Comparison of ENCODE assay signal across 29 cellular contexts in the genomic region with DNA sequence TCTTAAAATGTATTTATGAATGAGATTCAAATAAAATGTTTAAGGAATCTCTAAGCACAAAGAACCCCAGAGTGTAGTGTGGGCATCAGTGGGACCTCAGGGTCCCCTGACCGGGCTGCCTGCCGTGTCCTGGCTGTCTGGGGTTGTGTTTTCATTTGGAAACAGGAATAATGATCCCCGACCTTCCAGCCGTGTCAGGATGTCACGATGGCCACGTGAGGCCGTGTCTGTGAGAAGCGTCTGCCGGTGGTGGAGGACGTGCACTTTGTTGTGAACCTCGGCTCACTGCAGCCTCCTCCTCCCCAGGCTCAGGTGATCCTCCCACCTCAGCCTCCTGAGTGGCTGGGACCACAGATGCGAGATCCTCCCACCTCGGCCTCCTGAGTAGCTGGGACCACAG.
"Had no signal": no experiment of that assay in that cellular context is flagged by ENCODE, and none has a peak within 500 bp of the region (broad histone marks: within the 10 kb centered on the region; RNA-seq: fewer than 3 reads in every experiment).

No MANE protein-coding gene starts in this region.

- H3K27me3 ChIP-seq: adrenal gland, body of pancreas, esophagus muscularis mucosa, foreskin keratinocyte, gastrocnemius medialis, heart left ventricle had no signal

- H3K27ac ChIP-seq: adrenal gland, body of pancreas, esophagus muscularis mucosa, foreskin keratinocyte, gastrocnemius medialis, heart left ventricle, VCaP had no signal

- H3K36me3 ChIP-seq: adrenal gland had no signal

- DNase-seq: activated CD4-positive, alpha-beta memory T cell treated with anti-CD3 and anti-CD28 coated beads, Interleukin-2, amount 10 ng/mL, durations not matched to agents 7 days and 5 days; activated CD4-positive, alpha-beta T cell treated with anti-CD3 and anti-CD28 coated beads for 1 hour; activated CD4-positive, alpha-beta T cell treated with anti-CD3 and anti-CD28 coated beads for 4 hours; activated CD4-positive, alpha-beta T cell treated with anti-CD3 and anti-CD28 coated beads, Interleukin-2, amount 10 ng/mL, durations not matched to agents 7 days and 5 days; activated CD4-positive, alpha-beta T cell treated with anti-CD3 and anti-CD28 coated beads, Interleukin-2, amount 50 U/mL, for 4 hours; activated CD8-positive, alpha-beta memory T cell treated with anti-CD3 and anti-CD28 coated beads, Interleukin-2, amount 50 U/mL, for 48 hours; activated effector memory CD4-positive, alpha-beta T cell treated with anti-CD3 and anti-CD28 coated beads, Interleukin-2, amount 50 U/mL, for 16 hours; activated naive CD4-positive, alpha-beta T cell treated with anti-CD3 and anti-CD28 coated beads for 36 hours; activated naive CD8-positive, alpha-beta T cell treated with anti-CD3 and anti-CD28 coated beads for 36 hours; activated naive CD8-positive, alpha-beta T cell treated with anti-CD3 and anti-CD28 coated beads, Interleukin-2, amount 50 U/mL, for 24 hours; activated T-cell treated with anti-CD3 and anti-CD28 coated beads, Interleukin-2, amount 50 U/mL, for 48 hours; adrenal gland; amygdala; aorta; body of pancreas; caudate nucleus; cortex of kidney; dermis blood vessel endothelial cell; effector CD4-positive, alpha-beta T cell; effector memory CD8-positive, alpha-beta T cell; erythroblast; foreskin keratinocyte; gastrocnemius medialis; glutamatergic neuron; heart left ventricle; T-helper 2 cell had no signal

- H3K4me1 ChIP-seq: foreskin keratinocyte had no signal

- H3K4me3 ChIP-seq: adrenal gland, body of pancreas, esophagus muscularis mucosa, gastrocnemius medialis, heart left ventricle had no signal

- H3K9me3 ChIP-seq: adrenal gland, body of pancreas, esophagus muscularis mucosa, gastrocnemius medialis, heart left ventricle had no signal

- ATAC-seq: activated naive CD8-positive, alpha-beta T cell treated with anti-CD3 and anti-CD28 coated beads, Interleukin-2, amount 50 U/mL, for 24 hours; body of pancreas; effector memory CD8-positive, alpha-beta T cell; foreskin keratinocyte; gastrocnemius medialis; heart left ventricle; WTC11 had no signal
